ENCODE assay signal across 8 cellular contexts in the genomic region with DNA sequence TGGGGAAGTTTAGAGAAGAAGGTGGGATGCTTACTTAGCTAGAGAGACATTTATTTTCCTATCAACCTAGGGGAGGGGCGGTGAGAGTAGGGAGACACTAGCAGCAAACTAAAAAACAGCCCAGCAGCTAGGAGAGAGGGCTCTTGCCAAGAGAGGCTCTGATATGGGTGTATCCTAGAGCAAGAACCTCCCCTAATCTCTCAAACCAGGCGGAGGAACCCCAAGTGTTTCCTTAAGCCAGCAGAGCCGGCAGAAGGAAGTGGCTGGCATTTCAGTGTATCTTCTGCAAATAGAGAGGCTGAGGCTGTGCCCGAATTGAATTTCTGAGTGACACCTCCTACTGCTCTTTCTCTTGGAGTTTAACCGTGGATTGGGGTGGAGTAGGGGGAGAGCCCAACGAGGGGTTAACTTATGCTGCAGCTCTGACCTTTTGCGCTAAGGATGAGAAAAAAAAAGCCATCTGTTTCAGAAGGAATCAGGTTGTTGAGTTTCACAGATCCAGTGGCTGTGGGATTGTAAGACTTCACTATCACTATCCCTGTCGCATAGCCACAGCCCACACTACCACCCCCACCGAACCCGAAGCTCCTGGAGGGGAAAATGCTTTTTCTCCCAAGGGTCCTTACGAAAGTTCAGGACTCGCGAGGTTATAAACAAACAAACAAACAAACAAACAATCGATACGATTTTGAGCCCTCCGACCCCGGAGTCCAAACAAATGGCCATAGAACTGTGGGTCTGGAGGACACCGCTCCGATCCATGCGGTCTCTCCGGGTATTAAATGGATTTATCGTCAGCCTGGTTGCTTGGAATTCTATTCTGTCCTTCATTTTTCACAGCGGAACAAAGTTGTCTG. TPM values are rescaled to one million over a fixed set of nuclear protein-coding genes. Genes with fewer than 3 reads are reported as not detected.
DNase-seq lines count a peak whose midpoint lies in the region; ATAC-seq and TF ChIP-seq lines count a peak whose summit lies in the region.
"Had no signal": no experiment of that assay in that cellular context is flagged by ENCODE, and none has a peak within 500 bp of the region (broad histone marks: within the 10 kb centered on the region; RNA-seq: fewer than 3 reads in every experiment).

No MANE protein-coding gene starts in this region.

- DNase-seq in DMS53 treated with DMSO at 0.1 percent for 48 hours (lab: John Stamatoyannopoulos, UW; ENCODE audit: unreplicated experiment) (peak; percentile 59), H7 (no peak), ureter (ENCODE audit: low spot score) (no peak)
- no peak for DNase-seq in activated CD4-positive, alpha-beta memory T cell treated with anti-CD3 and anti-CD28 coated beads, Interleukin-2, amount 10 ng/mL, durations not matched to agents 7 days and 5 days

- TF ChIP-seq CTCF in brain (conservative IDR thresholded peaks at IDR 0.05) (no peak), neural cell (IDR thresholded peaks at IDR 0.05; ENCODE audit: poor library complexity, severe bottlenecking) (no peak)

- H3K4me3 Mint-ChIP-seq in brain: peak overlapping the region; percentile 71 to 90 (median 82)
- no peak overlapping the region for H3K4me3 Mint-ChIP-seq in activated CD4-positive, alpha-beta memory T cell treated with anti-CD3 and anti-CD28 coated beads, Interleukin-2, amount 10 ng/mL, durations not matched to agents 7 days and 5 days

- H3K9ac ChIP-seq in neural cell (ENCODE audit: low read length): no peak overlapping the region
- H3K9ac ChIP-seq: GM23248 had no signal

- TF ChIP-seq EP300 in neural cell (conservative IDR thresholded peaks at IDR 0.05; ENCODE audit: poor library complexity, severe bottlenecking): no peak

- H3K4me1 Mint-ChIP-seq in brain: peaks cover 59% of the 10 kb centered on the region
- H3K4me1 Mint-ChIP-seq in activated CD4-positive, alpha-beta memory T cell treated with anti-CD3 and anti-CD28 coated beads, Interleukin-2, amount 10 ng/mL, durations not matched to agents 7 days and 5 days: peaks cover 19% of the 10 kb centered on the region

- H3K27me3 ChIP-seq in H7 (ENCODE audit: control insufficient read depth, insufficient read depth, low read length) (peaks cover 42% of the 10 kb centered on the region), neural cell (ENCODE audit: insufficient read depth, low read depth, low read length) (peaks cover 55% of the 10 kb centered on the region)

- H3K36me3 Mint-ChIP-seq in brain: peaks cover 10% of the 10 kb centered on the region
- H3K36me3 Mint-ChIP-seq in activated CD4-positive, alpha-beta memory T cell treated with anti-CD3 and anti-CD28 coated beads, Interleukin-2, amount 10 ng/mL, durations not matched to agents 7 days and 5 days (ENCODE audit: low read depth): no peaks in the 10 kb centered on the region

- no peak overlapping the region for H2AFZ ChIP-seq in neural cell (ENCODE audit: low read depth, low read length)
- H2AFZ ChIP-seq: GM23248 had no signal

- no peak overlapping the region for H3K27ac ChIP-seq in neural cell (ENCODE audit: low read length)
- H3K27ac ChIP-seq: GM23248 had no signal

- H3K79me2 ChIP-seq in neural cell (replicated peaks; ENCODE audit: insufficient read depth, low read length): no peaks in the 10 kb centered on the region

- ATAC-seq in HG02840 (IDR thresholded peaks at IDR 0.05; ENCODE audit: low FRiP score, unreplicated experiment): no peak

- CTCF ChIA-PET in activated CD4-positive, alpha-beta memory T cell treated with anti-CD3 and anti-CD28 coated beads, Interleukin-2, amount 10 ng/mL, durations not matched to agents 7 days and 5 days (lab: Charles Lee): no interaction called here

- H3K9me2 ChIP-seq in neural cell (ENCODE audit: insufficient read depth, low read length): no peaks in the 10 kb centered on the region

- H3K9me3 Mint-ChIP-seq in brain: peaks cover 0 to 2% (median 0%) of the 10 kb centered on the region in 5 experiments
- no peaks in the 10 kb centered on the region for H3K9me3 Mint-ChIP-seq in activated CD4-positive, alpha-beta memory T cell treated with anti-CD3 and anti-CD28 coated beads, Interleukin-2, amount 10 ng/mL, durations not matched to agents 7 days and 5 days

- no peak overlapping the region for H3K4me2 ChIP-seq in neural cell (ENCODE audit: low read length)

- H3K4me3 ChIP-seq in H7 (ENCODE audit: insufficient read depth, low read depth, low read length): peak overlapping the region; percentile 54; the same call in 1 of the 2 replicates
- peak overlapping the region; percentile 71 for H3K4me3 ChIP-seq in neural cell (ENCODE audit: low read length)
- H3K4me3 ChIP-seq: GM23248 had no signal

- no peak for TF ChIP-seq RAD21 in neural cell (conservative IDR thresholded peaks at IDR 0.05)

- peak overlapping the region in 3 of 5 experiments; percentile 14 to 81 (median 70) for H3K27ac Mint-ChIP-seq in brain
- H3K27ac Mint-ChIP-seq in activated CD4-positive, alpha-beta memory T cell treated with anti-CD3 and anti-CD28 coated beads, Interleukin-2, amount 10 ng/mL, durations not matched to agents 7 days and 5 days: no peak overlapping the region

- H4K20me1 ChIP-seq in neural cell (ENCODE audit: insufficient read depth): no peaks in the 10 kb centered on the region

- peaks cover 55% of the 10 kb centered on the region for H3K27me3 Mint-ChIP-seq in brain
- H3K27me3 Mint-ChIP-seq in activated CD4-positive, alpha-beta memory T cell treated with anti-CD3 and anti-CD28 coated beads, Interleukin-2, amount 10 ng/mL, durations not matched to agents 7 days and 5 days: peaks cover 63% of the 10 kb centered on the region

- H3K36me3 ChIP-seq in H7 (replicated peaks; ENCODE audit: control insufficient read depth, insufficient read depth, low read length): no peaks in the 10 kb centered on the region
- H3K36me3 ChIP-seq in neural cell (ENCODE audit: insufficient read depth, low read length): no peaks in the 10 kb centered on the region

- POLR2A ChIA-PET in activated CD4-positive, alpha-beta memory T cell treated with anti-CD3 and anti-CD28 coated beads, Interleukin-2, amount 10 ng/mL, durations not matched to agents 7 days and 5 days (lab: Charles Lee): no interaction called here

- no peaks in the 10 kb centered on the region for H3K9me3 ChIP-seq in neural cell (ENCODE audit: low read length)

- no peaks in the 10 kb centered on the region for H3F3A ChIP-seq in neural cell (ENCODE audit: insufficient read depth, low read length, poor library complexity, severe bottlenecking)

TF ChIP-seq in neural cell, 6 proteins besides CTCF, POLR2A, EP300 and RAD21:
- no peak for TF ChIP-seq TAF1 (IDR thresholded peaks at IDR 0.05; ENCODE audit: low read depth)
- TF ChIP-seq, protein P1, sequence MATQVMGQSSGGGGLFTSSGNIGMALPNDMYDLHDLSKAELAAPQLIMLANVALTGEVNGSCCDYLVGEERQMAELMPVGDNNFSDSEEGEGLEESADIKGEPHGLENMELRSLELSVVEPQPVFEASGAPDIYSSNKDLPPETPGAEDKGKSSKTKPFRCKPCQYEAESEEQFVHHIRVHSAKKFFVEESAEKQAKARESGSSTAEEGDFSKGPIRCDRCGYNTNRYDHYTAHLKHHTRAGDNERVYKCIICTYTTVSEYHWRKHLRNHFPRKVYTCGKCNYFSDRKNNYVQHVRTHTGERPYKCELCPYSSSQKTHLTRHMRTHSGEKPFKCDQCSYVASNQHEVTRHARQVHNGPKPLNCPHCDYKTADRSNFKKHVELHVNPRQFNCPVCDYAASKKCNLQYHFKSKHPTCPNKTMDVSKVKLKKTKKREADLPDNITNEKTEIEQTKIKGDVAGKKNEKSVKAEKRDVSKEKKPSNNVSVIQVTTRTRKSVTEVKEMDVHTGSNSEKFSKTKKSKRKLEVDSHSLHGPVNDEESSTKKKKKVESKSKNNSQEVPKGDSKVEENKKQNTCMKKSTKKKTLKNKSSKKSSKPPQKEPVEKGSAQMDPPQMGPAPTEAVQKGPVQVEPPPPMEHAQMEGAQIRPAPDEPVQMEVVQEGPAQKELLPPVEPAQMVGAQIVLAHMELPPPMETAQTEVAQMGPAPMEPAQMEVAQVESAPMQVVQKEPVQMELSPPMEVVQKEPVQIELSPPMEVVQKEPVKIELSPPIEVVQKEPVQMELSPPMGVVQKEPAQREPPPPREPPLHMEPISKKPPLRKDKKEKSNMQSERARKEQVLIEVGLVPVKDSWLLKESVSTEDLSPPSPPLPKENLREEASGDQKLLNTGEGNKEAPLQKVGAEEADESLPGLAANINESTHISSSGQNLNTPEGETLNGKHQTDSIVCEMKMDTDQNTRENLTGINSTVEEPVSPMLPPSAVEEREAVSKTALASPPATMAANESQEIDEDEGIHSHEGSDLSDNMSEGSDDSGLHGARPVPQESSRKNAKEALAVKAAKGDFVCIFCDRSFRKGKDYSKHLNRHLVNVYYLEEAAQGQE (IDR thresholded peaks at IDR 0.05; ENCODE audit: borderline replicate concordance): no peak

RNA-seq across cellular contexts. Expression of gene ST8SIA5, which starts 1.3 kb away (rescaled TPM):
- 0.38 and 0.52 TPM in 2 replicates for total RNA-seq in H7 (2014; rRNA removed; shearing (Covaris generic))
- polyA plus RNA-seq in brain (ENCODE audit: insufficient read depth, low read depth, low replicate concordance): 45.0 TPM
- 0.92 and 0.93 TPM in 2 replicates for polyA plus RNA-seq in neural cell
- 1.2 and 1.3 TPM in 2 replicates for polyA minus RNA-seq in neural cell
- not detected for total RNA-seq in ureter
- not detected for total RNA-seq in activated CD4-positive, alpha-beta memory T cell treated with anti-CD3 and anti-CD28 coated beads, Interleukin-2, amount 10 ng/mL, durations not matched to agents 7 days and 5 days
- total RNA-seq: GM23248 had no signal
- polyA plus RNA-seq: GM23248 had no signal
